In genomic region chr13:40060318-40061007, GRCh38 we compare ENCODE assay signal across 1 cellular context.
TF ChIP-seq lines count a peak whose summit lies in the region.

No MANE protein-coding gene starts in this region.

TF ChIP-seq in GM12878, 131 proteins besides CTCF, POLR2A, EP300 and RAD21 (continued from another document):
- TF ChIP-seq ZBTB4 (CRISPR knock-in tag; IDR thresholded peaks at IDR 0.05) (peak; percentile 67; the same call in 1 of the 2 replicates), ZNF217 (IDR thresholded peaks at IDR 0.05) (0 out of 2 replicates have a peak, but pooled peaks have one; percentile 21), IKZF2 (IDR thresholded peaks at IDR 0.05) (peak; percentile 39 to 43; a peak in 3 of 4 replicates), CHD1 (IDR thresholded peaks at IDR 0.05; ENCODE audit: low read depth, low read length) (no peak; the same call in 1 of the 2 replicates), YBX1 (IDR thresholded peaks at IDR 0.05) (peak; percentile 99), IRF4 (IDR thresholded peaks at IDR 0.05; ENCODE audit: low read depth, low read length) (peak; percentile 84; the same call in 1 of the 2 replicates), RB1 (IDR thresholded peaks at IDR 0.05; ENCODE audit: borderline replicate concordance) (peak; percentile 99; the same call in 1 of the 2 replicates), BCL11A (IDR thresholded peaks at IDR 0.05; ENCODE audit: low read depth, low read length) (peak; percentile 94), SKIL (IDR thresholded peaks at IDR 0.05; ENCODE audit: low read depth, poor library complexity, severe bottlenecking) (peak; percentile 53), NFIC (IDR thresholded peaks at IDR 0.05; ENCODE audit: low read depth, low read length) (peak; percentile 45; the same call in 1 of the 2 replicates), POLR2AphosphoS2 (IDR thresholded peaks at IDR 0.05; ENCODE audit: low read depth, low read length) (peak; percentile 56; the same call in 1 of the 2 replicates), IKZF1 (conservative IDR thresholded peaks at IDR 0.05) (peak; percentile 24; the same call in 1 of the 2 replicates), RBBP5 (conservative IDR thresholded peaks at IDR 0.05) (no peak), ZNF24 (IDR thresholded peaks at IDR 0.05) (peak; percentile 62; the same call in 1 of the 2 replicates), MEF2A (IDR thresholded peaks at IDR 0.05; ENCODE audit: insufficient read depth, low read depth, low read length) (no peak), TCF3 (IDR thresholded peaks at IDR 0.05; ENCODE audit: borderline replicate concordance, insufficient read depth, low read depth, low read length) (peak; percentile 63; the same call in 1 of the 2 replicates), POLR2AphosphoS5 (IDR thresholded peaks at IDR 0.05; ENCODE audit: low read length) (peak; percentile 55; the same call in 1 of the 2 replicates), BCL3 (IDR thresholded peaks at IDR 0.05; ENCODE audit: borderline replicate concordance, insufficient read depth, low read depth, low read length, poor library complexity, severe bottlenecking) (peak; percentile 99), RUNX3 (IDR thresholded peaks at IDR 0.05; ENCODE audit: low read length) (peak; percentile 71), MTA2 (IDR thresholded peaks at IDR 0.05; ENCODE audit: low read depth) (peak; percentile 85), SP1 (IDR thresholded peaks at IDR 0.05; ENCODE audit: low read depth, low read length) (peak; percentile 79)
TF ChIP-seq in GM12878: peak in this region for 44.
